In genomic region chr11:94219771-94220170, GRCh38 we compare ENCODE assay signal across 19 cellular contexts.
"Had no signal": no experiment of that assay in that cellular context is flagged by ENCODE, and none has a peak within 500 bp of the region (broad histone marks: within the 10 kb centered on the region; RNA-seq: fewer than 3 reads in every experiment).

No MANE protein-coding gene starts in this region.

- DNase-seq: activated CD4-positive, alpha-beta memory T cell treated with anti-CD3 and anti-CD28 coated beads, Interleukin-2, amount 10 ng/mL, durations not matched to agents 7 days and 5 days; activated CD4-positive, alpha-beta T cell treated with anti-CD3 and anti-CD28 coated beads for 4 hours; activated naive CD4-positive, alpha-beta T cell treated with anti-CD3 and anti-CD28 coated beads, Interleukin-2, amount 10 ng/mL, durations not matched to agents 7 days and 5 days; activated T-cell treated with anti-CD3 and anti-CD28 coated beads, Interleukin-2, amount 50 U/mL, for 24 hours; effector memory CD4-positive, alpha-beta T cell; head of caudate nucleus; immature natural killer cell; stimulated activated CD4-positive, alpha-beta T cell treated with anti-CD3 and anti-CD28 coated beads, Interleukin-15, amount 100 ng/mL, for 24 hours; stimulated activated CD4-positive, alpha-beta T cell treated with anti-CD3 and anti-CD28 coated beads, Interleukin-4, amount 100 ng/mL, for 1 hour; stimulated activated naive CD4-positive, alpha-beta T cell treated with Interleukin-2 at 50 U/mL for 16 hours; substantia nigra; upper lobe of left lung had no signal

- H3K4me1 ChIP-seq: right atrium auricular region, upper lobe of left lung had no signal

- FAIRE-seq: astrocyte, bronchial epithelial cell, frontal cortex had no signal

- H3K4me3 ChIP-seq: right atrium auricular region, skin epidermis, upper lobe of left lung had no signal

- ATAC-seq: natural killer cell treated with Interleukin-12 subunit alpha and Interleukin-12 subunit beta and Interleukin-15 and Interleukin-18, amount 100 ng/mL, for 72 hours had no signal

- H3K27ac ChIP-seq: epithelial cell of prostate, right atrium auricular region, skin epidermis, upper lobe of left lung had no signal

- H3K36me3 ChIP-seq: right atrium auricular region, upper lobe of left lung had no signal

- H3K27me3 ChIP-seq: right atrium auricular region, upper lobe of left lung had no signal
